In genomic region chr1:1001631-1002300, GRCh38 we compare ENCODE assay signal across 1 cellular context.
TF ChIP-seq lines count a peak whose summit lies in the region.

No MANE protein-coding gene starts in this region.

TF ChIP-seq in HEK293, 187 proteins besides CTCF, POLR2A, EP300 and RAD21 (continued from another document and continues in another):
- 0 out of 2 replicates have a peak, but pooled peaks have one; percentile 13 for TF ChIP-seq ZNF366 (tag by site-specific recombination; conservative IDR thresholded peaks at IDR 0.05)
- peak; percentile 38; the same call in 1 of the 2 replicates for TF ChIP-seq ZBTB20 (tag by site-specific recombination; IDR thresholded peaks at IDR 0.05)
- TF ChIP-seq ZNF571 (tag by site-specific recombination; IDR thresholded peaks at IDR 0.05), result no peak
- no peak for TF ChIP-seq ZFP3 (tag by site-specific recombination; IDR thresholded peaks at IDR 0.05; ENCODE audit: low read depth)
- no peak for TF ChIP-seq AEBP2 (tag by site-specific recombination; IDR thresholded peaks at IDR 0.05; ENCODE audit: borderline replicate concordance)
- TF ChIP-seq GLIS1 (tag by site-specific recombination; IDR thresholded peaks at IDR 0.05), result peak; percentile 92
- TF ChIP-seq KLF10 (tag by site-specific recombination; IDR thresholded peaks at IDR 0.05), result 0 out of 2 replicates have a peak, but pooled peaks have one; percentile 50
- TF ChIP-seq YY1 (tag by site-specific recombination; IDR thresholded peaks at IDR 0.05), result peak; percentile 51; the same call in 1 of the 2 replicates
- no peak for TF ChIP-seq ZNF184 (tag by site-specific recombination; IDR thresholded peaks at IDR 0.05)
- peak; percentile 39; the same call in 1 of the 2 replicates for TF ChIP-seq KLF8 (tag by site-specific recombination; IDR thresholded peaks at IDR 0.05)
- TF ChIP-seq ZNF558 (tag by site-specific recombination; IDR thresholded peaks at IDR 0.05), result no peak
- peak; percentile 97 for TF ChIP-seq BCL11B (tag by site-specific recombination; IDR thresholded peaks at IDR 0.05; ENCODE audit: low read depth)
- peak; percentile 84; the same call in 1 of the 2 replicates for TF ChIP-seq KLF17 (tag by site-specific recombination; IDR thresholded peaks at IDR 0.05)
- peak; percentile 31; the same call in 1 of the 2 replicates for TF ChIP-seq ZNF398 (tag by site-specific recombination; IDR thresholded peaks at IDR 0.05)
- no peak for TF ChIP-seq GLI4 (tag by site-specific recombination; IDR thresholded peaks at IDR 0.05)
- TF ChIP-seq ZEB2 (tag by site-specific recombination; IDR thresholded peaks at IDR 0.05), result peak; percentile 73
- 0 out of 2 replicates have a peak, but pooled peaks have one; percentile 4 for TF ChIP-seq ZNF768 (tag by site-specific recombination; IDR thresholded peaks at IDR 0.05)
- TF ChIP-seq KLF1 (tag by site-specific recombination; IDR thresholded peaks at IDR 0.05), result no peak
- no peak for TF ChIP-seq ZNF292 (tag by site-specific recombination; IDR thresholded peaks at IDR 0.05; ENCODE audit: borderline replicate concordance, low read depth)
- TF ChIP-seq ZNF677 (tag by site-specific recombination; IDR thresholded peaks at IDR 0.05), result no peak
- no peak for TF ChIP-seq ZNF133 (tag by site-specific recombination; IDR thresholded peaks at IDR 0.05)
- no peak for TF ChIP-seq ZNF174 (tag by site-specific recombination; IDR thresholded peaks at IDR 0.05)
- TF ChIP-seq TSHZ1 (tag by site-specific recombination; IDR thresholded peaks at IDR 0.05; ENCODE audit: borderline replicate concordance), result no peak
- TF ChIP-seq ZNF416 (tag by site-specific recombination; IDR thresholded peaks at IDR 0.05), result no peak
- TF ChIP-seq PATZ1 (tag by site-specific recombination; IDR thresholded peaks at IDR 0.05), result peak; percentile 97
- no peak for TF ChIP-seq ZNF354C (tag by site-specific recombination; IDR thresholded peaks at IDR 0.05; ENCODE audit: borderline replicate concordance, low read depth)
- TF ChIP-seq ZBTB7A (tag by site-specific recombination; IDR thresholded peaks at IDR 0.05; ENCODE audit: low read depth), result peak; percentile 82; the same call in 1 of the 2 replicates
- 0 out of 2 replicates have a peak, but pooled peaks have one; percentile 26 for TF ChIP-seq ZNF449 (tag by site-specific recombination; IDR thresholded peaks at IDR 0.05)
- no peak for TF ChIP-seq ZNF670 (tag by site-specific recombination; IDR thresholded peaks at IDR 0.05; ENCODE audit: low read depth)
- TF ChIP-seq SALL2 (tag by site-specific recombination; IDR thresholded peaks at IDR 0.05; ENCODE audit: borderline replicate concordance), result no peak
- TF ChIP-seq MZF1 (tag by site-specific recombination; IDR thresholded peaks at IDR 0.05; ENCODE audit: borderline replicate concordance), result 0 out of 2 replicates have a peak, but pooled peaks have one; percentile 37
- TF ChIP-seq ZNF596 (tag by site-specific recombination; IDR thresholded peaks at IDR 0.05), result no peak
- TF ChIP-seq ZXDB (tag by site-specific recombination; IDR thresholded peaks at IDR 0.05), result peak; percentile 80
- TF ChIP-seq ZNF423 (tag by site-specific recombination; IDR thresholded peaks at IDR 0.05), result peak; percentile 96
- TF ChIP-seq BCL11A (tag by site-specific recombination; IDR thresholded peaks at IDR 0.05; ENCODE audit: low read depth), result peak; percentile 87
- TF ChIP-seq RBAK (tag by site-specific recombination; IDR thresholded peaks at IDR 0.05), result no peak
- 0 out of 2 replicates have a peak, but pooled peaks have one; percentile 65 for TF ChIP-seq ZSCAN5A (tag by site-specific recombination; IDR thresholded peaks at IDR 0.05)
- 0 out of 2 replicates have a peak, but pooled peaks have one; percentile 57 for TF ChIP-seq ZNF580 (tag by site-specific recombination; IDR thresholded peaks at IDR 0.05)
- no peak for TF ChIP-seq ZNF221 (tag by site-specific recombination; IDR thresholded peaks at IDR 0.05; ENCODE audit: borderline replicate concordance)
- no peak for TF ChIP-seq OVOL3 (tag by site-specific recombination; IDR thresholded peaks at IDR 0.05)
- TF ChIP-seq ZFP37 (tag by site-specific recombination; IDR thresholded peaks at IDR 0.05), result peak; percentile 52; the same call in 1 of the 2 replicates
- TF ChIP-seq ZNF639 (tag by site-specific recombination; IDR thresholded peaks at IDR 0.05), result 0 out of 2 replicates have a peak, but pooled peaks have one; percentile 58
- no peak for TF ChIP-seq ZNF211 (tag by site-specific recombination; IDR thresholded peaks at IDR 0.05; ENCODE audit: low read depth)
- no peak for TF ChIP-seq ZNF10 (tag by site-specific recombination; IDR thresholded peaks at IDR 0.05)
- no peak; the same call in none of the 2 replicates for TF ChIP-seq ZSCAN30 (tag by site-specific recombination; IDR thresholded peaks at IDR 0.05)
- TF ChIP-seq ZBTB6 (tag by site-specific recombination; IDR thresholded peaks at IDR 0.05), result 0 out of 2 replicates have a peak, but pooled peaks have one; percentile 23
- peak; percentile 83 for TF ChIP-seq ZBTB26 (tag by site-specific recombination; optimal IDR thresholded peaks at IDR 0.05)
- TF ChIP-seq ZNF660 (tag by site-specific recombination; IDR thresholded peaks at IDR 0.05), result peak; percentile 90
